In genomic region chr20:62907377-62908317, GRCh38 we compare ENCODE assay signal across 8 cellular contexts. TPM values are rescaled to one million over a fixed set of nuclear protein-coding genes. Genes with fewer than 3 reads are reported as not detected.
DNase-seq lines count a peak whose midpoint lies in the region; ATAC-seq and TF ChIP-seq lines count a peak whose summit lies in the region.

No MANE protein-coding gene starts in this region.

- H3K36me3 Mint-ChIP-seq in endothelial cell (ENCODE audit: low read depth, unreplicated experiment), result peaks cover 72% of the 10 kb centered on the region

- H3K27ac ChIP-seq in Panc1 (ENCODE audit: low read length), result no peak overlapping the region

- ATAC-seq in Panc1, result peak; percentile 51; the same call in 1 of the 2 replicates

- POLR2A ChIA-PET in Panc1 (lab: Charles Lee), result no interaction called here

- TF ChIP-seq CTCF in Panc1 (IDR thresholded peaks at IDR 0.05) (no peak; the same call in none of the 2 replicates), endothelial cell (IDR thresholded peaks at IDR 0.05; ENCODE audit: unreplicated experiment) (peak; percentile 74), retinal pigment epithelial cell (conservative IDR thresholded peaks at IDR 0.05; ENCODE audit: low read depth, low read length) (peak; percentile 54)

- peak overlapping the region; percentile 31 for H3K4me3 Mint-ChIP-seq in endothelial cell (ENCODE audit: unreplicated experiment)

- DNase-seq in NCI-H82 (lab: John Stamatoyannopoulos, UW) (peak; percentile 19), NCI-H82 treated with DMSO at 0.1 percent for 48 hours (lab: John Stamatoyannopoulos, UW; ENCODE audit: unreplicated experiment) (no peak), Panc1 (ENCODE audit: low read depth, low spot score) (no peak), endothelial cell (ENCODE audit: low spot score) (no peak), retinal pigment epithelial cell (ENCODE audit: low read depth) (no peak), T-helper 1 cell (no peak), foreskin melanocyte (no peak), SW 1271 (lab: John Stamatoyannopoulos, UW) (no peak)

- peaks cover 43% of the 10 kb centered on the region for H3K36me3 ChIP-seq in Panc1 (ENCODE audit: control insufficient read depth, insufficient read depth, low read length)

- H3K27me3 ChIP-seq in Panc1 (ENCODE audit: control insufficient read depth, insufficient read depth, low read length), result no peaks in the 10 kb centered on the region

- CTCF ChIA-PET in Panc1 (lab: Charles Lee), result interaction anchor here (0.6 to 1.1 kb wide), 3 partner anchors 8 to 11 kb away, joined by 3 to 4 read pairs (median 3); no protein-coding TSS in a partner anchor

- no TSS peak for BruUV-seq in Panc1 (replicated peaks; lab: Mats Ljungman, UMichigan)

- H3K4me3 ChIP-seq in Panc1 (ENCODE audit: low read depth in 2 of 2, low read length in 2 of 2) (no peak overlapping the region), retinal pigment epithelial cell (ENCODE audit: low read length) (no peak overlapping the region)

- H3K4me1 ChIP-seq in Panc1 (ENCODE audit: control insufficient read depth, insufficient read depth, low read length), result no peaks in the 10 kb centered on the region

- peak overlapping the region; percentile 82 for H3K27ac Mint-ChIP-seq in endothelial cell (ENCODE audit: unreplicated experiment)

- H3K4me1 Mint-ChIP-seq in endothelial cell (ENCODE audit: unreplicated experiment), result peaks cover 8% of the 10 kb centered on the region

- no peaks in the 10 kb centered on the region for H3K9me3 Mint-ChIP-seq in endothelial cell (ENCODE audit: unreplicated experiment)

- intact Hi-C loops in Panc1 (cut with micrococcal nuclease; ENCODE audit: unreplicated experiment), result no loop called here

- H3K9me3 ChIP-seq in Panc1 (ENCODE audit: control insufficient read depth, insufficient read depth, low read depth, low read length), result no peaks in the 10 kb centered on the region

- H3K27me3 Mint-ChIP-seq in endothelial cell (ENCODE audit: unreplicated experiment), result peaks cover 5% of the 10 kb centered on the region

- in situ Hi-C loops in Panc1 (cut with HindIII; ENCODE audit: low pct_unique_long_range_greater_than_20kb, low sequenced_read_pairs), result no loop called here

RNA-seq across cellular contexts. Expression of gene DIDO1, which starts 18.7 kb away (rescaled TPM):
- total RNA-seq in Panc1 (2021; ENCODE audit: unreplicated experiment), result 57.3 TPM
- 33.9 TPM for polyA plus RNA-seq in Panc1 (2012; ENCODE audit: insufficient read length)
- 61.0 TPM for total RNA-seq in endothelial cell (ENCODE audit: unreplicated experiment)

RNA-seq across cellular contexts. Expression of gene GID8, which starts 30.3 kb away (rescaled TPM):
- total RNA-seq in Panc1 (2021; ENCODE audit: unreplicated experiment) (37.3 TPM), endothelial cell (ENCODE audit: unreplicated experiment) (45.0 TPM)
- polyA plus RNA-seq in Panc1 (2012; ENCODE audit: insufficient read length), result 27.2 TPM

RNA-seq across cellular contexts. Expression of gene SLC17A9, which starts 44.9 kb away (rescaled TPM):
- total RNA-seq in Panc1 (2021; ENCODE audit: unreplicated experiment) (0.28 TPM), endothelial cell (ENCODE audit: unreplicated experiment) (7.0 TPM)
- polyA plus RNA-seq in Panc1 (2012; ENCODE audit: insufficient read length), result not detected

RNA-seq across cellular contexts. Expression of gene TCFL5, which starts 46.0 kb away (rescaled TPM):
- total RNA-seq in Panc1 (2021; ENCODE audit: unreplicated experiment) (23.8 TPM), endothelial cell (ENCODE audit: unreplicated experiment) (30.9 TPM)
- 22.3 TPM for polyA plus RNA-seq in Panc1 (2012; ENCODE audit: insufficient read length)
